In genomic region chr2:44743473-44743872, GRCh38 we compare ENCODE assay signal across 17 cellular contexts.
"Had no signal": no experiment of that assay in that cellular context is flagged by ENCODE, and none has a peak within 500 bp of the region (broad histone marks: within the 10 kb centered on the region; RNA-seq: fewer than 3 reads in every experiment).

No MANE protein-coding gene starts in this region.

- ATAC-seq: foreskin keratinocyte; left colon; left ventricle myocardium superior; natural killer cell treated with Interleukin-12 subunit alpha and Interleukin-12 subunit beta and Interleukin-15 and Interleukin-18, amount 100 ng/mL, for 72 hours; pancreas; right cardiac atrium had no signal

- H3K27ac ChIP-seq: foreskin keratinocyte, pancreas had no signal

- H3K4me2 ChIP-seq: smooth muscle cell had no signal

- H3K4me3 ChIP-seq: lung, pancreas, smooth muscle cell had no signal

- DNase-seq: foreskin keratinocyte; kidney; left colon; left ventricle myocardium superior; mesenchymal stem cell; midbrain; occipital lobe; pancreas; right cardiac atrium; stimulated activated CD4-positive, alpha-beta T cell treated with anti-CD3 and anti-CD28 coated beads, Interleukin-2, amount 100 ng/mL, for 48 hours; stimulated activated naive CD4-positive, alpha-beta T cell treated with Interleukin-2 at 50 U/mL for 16 hours; trophoblast cell had no signal

- H3K36me3 ChIP-seq: pancreas had no signal

- H3K9me3 ChIP-seq: pancreas had no signal

- H3K4me1 ChIP-seq: foreskin keratinocyte, pancreas had no signal

- H3K4me3 Mint-ChIP-seq: dendritic cell treated with granulocyte-macrophage colony-stimulating factor and Interleukin-4, amounts not matched to agents 40 ng/mL and 50 ng/mL, for 4 days; natural killer cell treated with Interleukin-12 subunit alpha and Interleukin-12 subunit beta and Interleukin-15 and Interleukin-18, amount 100 ng/mL, for 72 hours had no signal

- H3K9me3 Mint-ChIP-seq: dendritic cell treated with granulocyte-macrophage colony-stimulating factor and Interleukin-4, amounts not matched to agents 40 ng/mL and 50 ng/mL, for 4 days; natural killer cell treated with Interleukin-12 subunit alpha and Interleukin-12 subunit beta and Interleukin-15 and Interleukin-18, amount 100 ng/mL, for 72 hours had no signal

- H3K27ac Mint-ChIP-seq: dendritic cell treated with granulocyte-macrophage colony-stimulating factor and Interleukin-4, amounts not matched to agents 40 ng/mL and 50 ng/mL, for 4 days; natural killer cell treated with Interleukin-12 subunit alpha and Interleukin-12 subunit beta and Interleukin-15 and Interleukin-18, amount 100 ng/mL, for 72 hours; progenitor cell of endocrine pancreas had no signal

- H3K27me3 ChIP-seq: foreskin keratinocyte, pancreas had no signal

- H3K27me3 Mint-ChIP-seq: dendritic cell treated with granulocyte-macrophage colony-stimulating factor and Interleukin-4, amounts not matched to agents 40 ng/mL and 50 ng/mL, for 4 days; natural killer cell treated with Interleukin-12 subunit alpha and Interleukin-12 subunit beta and Interleukin-15 and Interleukin-18, amount 100 ng/mL, for 72 hours; progenitor cell of endocrine pancreas had no signal
